ENCODE assay signal across 16 cellular contexts in the genomic region with DNA sequence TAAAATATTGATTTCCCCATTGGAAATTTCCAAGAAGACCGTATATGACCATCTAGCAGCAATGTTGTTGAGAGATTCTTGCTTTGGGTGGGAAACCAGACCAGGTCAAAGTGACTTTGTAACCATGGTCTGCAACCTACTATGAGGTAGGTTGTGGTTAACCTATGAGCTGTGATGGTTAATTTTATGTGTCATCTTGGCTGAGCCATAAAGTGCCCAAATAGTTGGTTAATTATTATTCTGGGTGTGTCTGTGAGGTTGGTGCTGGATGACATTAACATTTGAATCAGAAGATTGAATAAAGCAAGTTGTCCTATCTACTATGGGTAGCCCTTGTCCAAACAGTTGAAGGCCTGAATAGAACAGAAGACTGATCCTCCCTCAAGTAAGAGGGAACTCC. TPM values are rescaled to one million over a fixed set of nuclear protein-coding genes. Genes with fewer than 3 reads are reported as not detected.
DNase-seq lines count a peak whose midpoint lies in the region; ATAC-seq and TF ChIP-seq lines count a peak whose summit lies in the region.
"Had no signal": no experiment of that assay in that cellular context is flagged by ENCODE, and none has a peak within 500 bp of the region (broad histone marks: within the 10 kb centered on the region; RNA-seq: fewer than 3 reads in every experiment).

No MANE protein-coding gene starts in this region.

- H3K4me3 ChIP-seq in RWPE2 (ENCODE audit: severe bottlenecking): no peak overlapping the region
- no peak overlapping the region for H3K4me3 ChIP-seq in mucosa of descending colon
- H3K4me3 ChIP-seq: gastrocnemius medialis, smooth muscle cell had no signal

- peak overlapping the region; percentile 41 for H3K27ac ChIP-seq in RWPE2 (ENCODE audit: poor library complexity, severe bottlenecking)
- H3K27ac ChIP-seq: gastrocnemius medialis had no signal

- H3K27ac Mint-ChIP-seq in HFFc6: peak overlapping the region; percentile 47
- H3K27ac Mint-ChIP-seq: natural killer cell treated with Interleukin-12 subunit alpha and Interleukin-12 subunit beta and Interleukin-15 and Interleukin-18, amount 100 ng/mL, for 72 hours had no signal

- ATAC-seq in GM18502 (IDR thresholded peaks at IDR 0.05; ENCODE audit: poor library complexity, unreplicated experiment) (peak; percentile 39), RWPE2 (ENCODE audit: low read depth) (peak; percentile 39; the same call in 2 of the 3 replicates), mucosa of descending colon (peak; percentile 63)
- ATAC-seq: gastrocnemius medialis had no signal

- H3K9me3 Mint-ChIP-seq in HFFc6: no peaks in the 10 kb centered on the region
- H3K9me3 Mint-ChIP-seq: natural killer cell treated with Interleukin-12 subunit alpha and Interleukin-12 subunit beta and Interleukin-15 and Interleukin-18, amount 100 ng/mL, for 72 hours had no signal

- 0 out of 2 replicates have a peak, but pooled peaks cover 1% of the 10 kb centered on the region for H3K27me3 Mint-ChIP-seq in HFFc6 (ENCODE audit: insufficient read depth)

- H3K4me3 Mint-ChIP-seq in HFFc6: peak overlapping the region; percentile 3; the same call in 1 of the 2 replicates
- H3K4me3 Mint-ChIP-seq: activated CD4-positive, alpha-beta T cell treated with anti-CD3 and anti-CD28 coated beads, Interleukin-2, amount 10 ng/mL, durations not matched to agents 24 days and 14 days; natural killer cell treated with Interleukin-12 subunit alpha and Interleukin-12 subunit beta and Interleukin-15 and Interleukin-18, amount 100 ng/mL, for 72 hours had no signal

- TF ChIP-seq CTCF in HFFc6 (IDR thresholded peaks at IDR 0.05) (no peak), RWPE2 (IDR thresholded peaks at IDR 0.05; ENCODE audit: poor library complexity, severe bottlenecking) (no peak), mucosa of descending colon (IDR thresholded peaks at IDR 0.05) (no peak)

- H3K27me3 ChIP-seq in RWPE2 (ENCODE audit: insufficient read depth, poor library complexity, severe bottlenecking): no peaks in the 10 kb centered on the region

- peaks cover 94% of the 10 kb centered on the region for H3K4me1 Mint-ChIP-seq in HFFc6 (ENCODE audit: low read depth)

- H3K9me3 ChIP-seq in RWPE2 (ENCODE audit: severe bottlenecking) (no peaks in the 10 kb centered on the region), mucosa of descending colon (no peaks in the 10 kb centered on the region)
- H3K9me3 ChIP-seq: gastrocnemius medialis had no signal

- H3K36me3 Mint-ChIP-seq in HFFc6 (ENCODE audit: low read depth): peaks cover 6% of the 10 kb centered on the region
- H3K36me3 Mint-ChIP-seq: natural killer cell treated with Interleukin-12 subunit alpha and Interleukin-12 subunit beta and Interleukin-15 and Interleukin-18, amount 100 ng/mL, for 72 hours had no signal

- no peaks in the 10 kb centered on the region for H3K36me3 ChIP-seq in RWPE2 (ENCODE audit: low read depth)
- H3K36me3 ChIP-seq in mucosa of descending colon (ENCODE audit: low read depth): no peaks in the 10 kb centered on the region
- H3K36me3 ChIP-seq: gastrocnemius medialis had no signal

- H3K4me1 ChIP-seq in RWPE2 (ENCODE audit: insufficient read depth, poor library complexity, severe bottlenecking) (peaks cover 16% of the 10 kb centered on the region), mucosa of descending colon (ENCODE audit: low read depth) (no peaks in the 10 kb centered on the region)
- H3K4me1 ChIP-seq: gastrocnemius medialis had no signal

- peak; percentile 64 for DNase-seq in HFFc6
- no peak for DNase-seq in RWPE2 (ENCODE audit: low spot score)
- no peak for DNase-seq in mucosa of descending colon
- DNase-seq in HuH-7.5 (ENCODE audit: low spot score): no peak
- no peak for DNase-seq in GDM1 (lab: John Stamatoyannopoulos, UW)
- DNase-seq in NCI-H748 treated with DMSO at 0.1 percent for 48 hours (lab: John Stamatoyannopoulos, UW): no peak
- no peak for DNase-seq in retina
- DNase-seq: activated CD4-positive, alpha-beta T cell treated with anti-CD3 and anti-CD28 coated beads, Interleukin-2, amount 10 ng/mL, durations not matched to agents 24 days and 14 days; activated naive CD4-positive, alpha-beta T cell treated with Interleukin-2 at 50 U/mL for 16 hours; C1 segment of cervical spinal cord; gastrocnemius medialis; kidney; NCI-H2029 had no signal

- intact Hi-C loops in mucosa of descending colon (cut with DNase I, micrococcal nuclease): no loop called here

RNA-seq across cellular contexts. Expression of gene RALA, which starts 18.3 kb away (rescaled TPM):
- 10 to 100 TPM; 43.3 to 53.9 (median 45.7) TPM for total RNA-seq in HFFc6 (2021; fragmentation: NEBNext Ultra II Directional; extraction: Animal tissue kit (Norgen Biotek cat#: 25700))
- 10 to 100 TPM; 35.6 to 52.5 (median 50.3) TPM for total RNA-seq in mucosa of descending colon

RNA-seq across cellular contexts. Expression of gene YAE1, which starts 38.9 kb away (rescaled TPM):
- total RNA-seq in HFFc6 (2021; fragmentation: NEBNext Ultra II Directional; extraction: Animal tissue kit (Norgen Biotek cat#: 25700)): 10 to 100 TPM; 21.6 to 25.4 (median 23.0) TPM
- 10 to 100 TPM; 19.8 to 24.2 (median 23.3) TPM for total RNA-seq in mucosa of descending colon
